Comparison of ENCODE assay signal across 8 cellular contexts in the genomic region with DNA sequence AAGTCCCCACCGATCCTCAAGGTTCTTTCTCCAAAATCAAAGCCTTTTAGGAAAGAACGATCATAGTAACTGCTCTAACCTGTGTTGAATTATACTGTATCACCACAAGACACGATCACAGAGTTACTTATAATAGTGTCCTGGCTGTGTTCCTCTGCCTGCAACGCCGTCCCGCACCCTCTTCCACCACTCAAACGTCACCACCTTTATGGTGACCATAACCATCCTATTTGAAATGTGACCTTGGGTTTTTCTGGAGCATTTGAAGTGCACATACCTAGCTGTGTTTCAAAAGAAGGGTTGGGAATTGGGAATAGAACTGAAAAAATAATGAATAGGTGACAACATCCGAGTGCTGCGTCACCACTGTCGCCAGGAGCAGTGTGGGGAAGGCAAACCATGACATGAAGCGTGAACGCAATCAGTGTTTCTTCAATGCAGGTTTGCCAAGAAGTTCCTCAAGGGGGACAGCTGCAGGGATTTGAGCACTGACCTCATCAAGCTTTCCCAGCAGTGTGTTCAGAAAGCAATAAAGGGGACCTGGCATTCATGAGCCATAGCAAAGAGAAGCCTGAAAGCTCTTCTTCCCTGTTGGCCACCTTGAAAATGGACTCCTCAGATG. TPM values are rescaled to one million over a fixed set of nuclear protein-coding genes. Genes with fewer than 3 reads are reported as not detected.
A peak's percentile ranks its signal among the peaks of the same experiment; 100 is the strongest.
DNase-seq lines count a peak whose midpoint lies in the region; ATAC-seq, FAIRE-seq and TF ChIP-seq lines count a peak whose summit lies in the region.

No MANE protein-coding gene starts in this region.

- in situ Hi-C loops in brain microvascular endothelial cell (cut with HindIII; ENCODE audit: low pct_ligation_motif_present, low sequenced_read_pairs): no loop called here

- TF ChIP-seq POLR2A in GM12891 (IDR thresholded peaks at IDR 0.05; ENCODE audit: low read depth, low read length): no peak

- H3K4me3 ChIP-seq in AG04449 (ENCODE audit: low read depth, low read length) (peak overlapping the region; percentile 59), HUES6 (ENCODE audit: low read depth, low read length) (peak overlapping the region; percentile 92), brain microvascular endothelial cell (ENCODE audit: low read depth, low read length) (peak overlapping the region; percentile 57), mucosa of stomach (ENCODE audit: low read length) (no peak overlapping the region)

- no peaks in the 10 kb centered on the region for H3K27me3 ChIP-seq in HUES6 (ENCODE audit: control insufficient read depth, insufficient read depth, low read length)
- H3K27me3 ChIP-seq in brain microvascular endothelial cell (replicated peaks): no peaks in the 10 kb centered on the region
- no peaks in the 10 kb centered on the region for H3K27me3 ChIP-seq in mucosa of stomach (ENCODE audit: control insufficient read depth, insufficient read depth, low read length)

- H3K27ac ChIP-seq in HUES6 (ENCODE audit: low read depth, low read length): no peak overlapping the region
- no peak overlapping the region for H3K27ac ChIP-seq in brain microvascular endothelial cell

- H3K9ac ChIP-seq in HUES6 (ENCODE audit: low read length) (peak overlapping the region; percentile 54), mucosa of stomach (ENCODE audit: low read length) (peak overlapping the region; percentile 20)

- peaks cover 7% of the 10 kb centered on the region for H3K4me1 ChIP-seq in HUES6 (ENCODE audit: control insufficient read depth, insufficient read depth, low read length)
- H3K4me1 ChIP-seq in mucosa of stomach (ENCODE audit: control insufficient read depth, insufficient read depth, low read length): peaks cover 5% of the 10 kb centered on the region

- H3K36me3 ChIP-seq in HUES6 (ENCODE audit: control insufficient read depth, insufficient read depth, low read length) (peaks cover 59% of the 10 kb centered on the region), brain microvascular endothelial cell (replicated peaks) (peaks cover 49% of the 10 kb centered on the region), mucosa of stomach (ENCODE audit: control insufficient read depth, insufficient read depth, low read length) (peaks cover 12% of the 10 kb centered on the region)

- FAIRE-seq in GM12891 (lab: Jason Lieb, UNC): no peak

- CTCF ChIA-PET in AG04449 (lab: Yijun Ruan, JAX): interaction anchor here (0.7 to 3.3 kb wide), 2 partner anchors 11 to 363 kb away, joined by 4 to 33 read pairs; no protein-coding TSS in a partner anchor

- H3K9me3 ChIP-seq in HUES6 (ENCODE audit: control insufficient read depth, insufficient read depth, low read depth, low read length) (no peaks in the 10 kb centered on the region), mucosa of stomach (ENCODE audit: control insufficient read depth, low read length) (no peaks in the 10 kb centered on the region)

- POLR2A ChIA-PET in AG04449 (lab: Yijun Ruan, JAX): no interaction called here

- DNase-seq in AG04449 (ENCODE audit: low read depth, low spot score) (no peak), brain microvascular endothelial cell (no peak), HUDEP-2 (lab: John Stamatoyannopoulos, UW; ENCODE audit: unreplicated experiment in 76 of 76) (no peak), GM12891 (ENCODE audit: insufficient read length, low spot score) (no peak)

- TF ChIP-seq CTCF in AG04449 (IDR thresholded peaks at IDR 0.05; ENCODE audit: insufficient read depth, low read length, missing control alignments) (no peak), brain microvascular endothelial cell (IDR thresholded peaks at IDR 0.05; ENCODE audit: low read depth, low read length, missing control alignments) (no peak)

- ATAC-seq in HG03135 (IDR thresholded peaks at IDR 0.05; ENCODE audit: unreplicated experiment) (no peak), HG03095 (IDR thresholded peaks at IDR 0.05; ENCODE audit: unreplicated experiment) (no peak)

TF ChIP-seq in GM12891, 5 proteins besides CTCF, POLR2A, EP300 and RAD21:
- TF ChIP-seq SPI1 (IDR thresholded peaks at IDR 0.05; ENCODE audit: low read depth, low read length) (no peak), PAX5 (IDR thresholded peaks at IDR 0.05; ENCODE audit: insufficient read depth, low read length, severe bottlenecking) (no peak), POLR2AphosphoS5 (IDR thresholded peaks at IDR 0.05; ENCODE audit: low read depth, low read length) (no peak), TAF1 (IDR thresholded peaks at IDR 0.05; ENCODE audit: low read depth, low read length) (no peak), POU2F2 (IDR thresholded peaks at IDR 0.05; ENCODE audit: low read depth, low read length) (no peak)
TF ChIP-seq in GM12891: peak in this region for 0.

RNA-seq across cellular contexts. Expression of a gene that starts 0.8 kb away (rescaled TPM):
- polyA plus RNA-seq in GM12891 (2012; ENCODE audit: low read depth, missing spikeins): 18.3 TPM

RNA-seq across cellular contexts. Expression of a gene that starts 17.0 kb away (rescaled TPM):
- 93.7 TPM for polyA plus RNA-seq in GM12891 (2012; ENCODE audit: low read depth, missing spikeins)

RNA-seq across cellular contexts. Expression of a gene that starts 26.2 kb away (rescaled TPM):
- 5.6 TPM for polyA plus RNA-seq in GM12891 (2012; ENCODE audit: low read depth, missing spikeins)
